1 cellular context compared by ENCODE assay signal in the genomic region with DNA sequence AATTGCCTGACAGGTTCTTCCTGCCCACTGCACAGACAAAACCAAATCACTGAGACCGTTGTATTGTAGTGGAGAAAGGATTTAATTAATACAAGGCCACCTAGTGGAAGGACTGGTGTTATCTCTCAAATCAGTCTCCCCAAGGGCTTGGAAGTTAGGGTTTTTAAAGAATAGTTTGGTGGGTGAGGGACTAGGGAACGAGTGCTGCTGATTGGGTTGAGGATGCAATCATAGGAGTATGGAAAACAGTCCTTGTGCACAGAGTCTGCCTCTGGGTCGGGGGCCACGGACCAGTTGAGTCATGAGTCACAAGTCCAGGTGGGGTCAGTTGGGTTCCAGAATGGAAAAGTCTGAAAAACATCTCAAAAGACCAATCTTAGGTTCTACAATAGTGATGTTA.
TF ChIP-seq lines count a peak whose summit lies in the region.

No MANE protein-coding gene starts in this region.

TF ChIP-seq in GM23338, 12 proteins besides CTCF, POLR2A, EP300 and RAD21:
- TF ChIP-seq, protein P1, sequence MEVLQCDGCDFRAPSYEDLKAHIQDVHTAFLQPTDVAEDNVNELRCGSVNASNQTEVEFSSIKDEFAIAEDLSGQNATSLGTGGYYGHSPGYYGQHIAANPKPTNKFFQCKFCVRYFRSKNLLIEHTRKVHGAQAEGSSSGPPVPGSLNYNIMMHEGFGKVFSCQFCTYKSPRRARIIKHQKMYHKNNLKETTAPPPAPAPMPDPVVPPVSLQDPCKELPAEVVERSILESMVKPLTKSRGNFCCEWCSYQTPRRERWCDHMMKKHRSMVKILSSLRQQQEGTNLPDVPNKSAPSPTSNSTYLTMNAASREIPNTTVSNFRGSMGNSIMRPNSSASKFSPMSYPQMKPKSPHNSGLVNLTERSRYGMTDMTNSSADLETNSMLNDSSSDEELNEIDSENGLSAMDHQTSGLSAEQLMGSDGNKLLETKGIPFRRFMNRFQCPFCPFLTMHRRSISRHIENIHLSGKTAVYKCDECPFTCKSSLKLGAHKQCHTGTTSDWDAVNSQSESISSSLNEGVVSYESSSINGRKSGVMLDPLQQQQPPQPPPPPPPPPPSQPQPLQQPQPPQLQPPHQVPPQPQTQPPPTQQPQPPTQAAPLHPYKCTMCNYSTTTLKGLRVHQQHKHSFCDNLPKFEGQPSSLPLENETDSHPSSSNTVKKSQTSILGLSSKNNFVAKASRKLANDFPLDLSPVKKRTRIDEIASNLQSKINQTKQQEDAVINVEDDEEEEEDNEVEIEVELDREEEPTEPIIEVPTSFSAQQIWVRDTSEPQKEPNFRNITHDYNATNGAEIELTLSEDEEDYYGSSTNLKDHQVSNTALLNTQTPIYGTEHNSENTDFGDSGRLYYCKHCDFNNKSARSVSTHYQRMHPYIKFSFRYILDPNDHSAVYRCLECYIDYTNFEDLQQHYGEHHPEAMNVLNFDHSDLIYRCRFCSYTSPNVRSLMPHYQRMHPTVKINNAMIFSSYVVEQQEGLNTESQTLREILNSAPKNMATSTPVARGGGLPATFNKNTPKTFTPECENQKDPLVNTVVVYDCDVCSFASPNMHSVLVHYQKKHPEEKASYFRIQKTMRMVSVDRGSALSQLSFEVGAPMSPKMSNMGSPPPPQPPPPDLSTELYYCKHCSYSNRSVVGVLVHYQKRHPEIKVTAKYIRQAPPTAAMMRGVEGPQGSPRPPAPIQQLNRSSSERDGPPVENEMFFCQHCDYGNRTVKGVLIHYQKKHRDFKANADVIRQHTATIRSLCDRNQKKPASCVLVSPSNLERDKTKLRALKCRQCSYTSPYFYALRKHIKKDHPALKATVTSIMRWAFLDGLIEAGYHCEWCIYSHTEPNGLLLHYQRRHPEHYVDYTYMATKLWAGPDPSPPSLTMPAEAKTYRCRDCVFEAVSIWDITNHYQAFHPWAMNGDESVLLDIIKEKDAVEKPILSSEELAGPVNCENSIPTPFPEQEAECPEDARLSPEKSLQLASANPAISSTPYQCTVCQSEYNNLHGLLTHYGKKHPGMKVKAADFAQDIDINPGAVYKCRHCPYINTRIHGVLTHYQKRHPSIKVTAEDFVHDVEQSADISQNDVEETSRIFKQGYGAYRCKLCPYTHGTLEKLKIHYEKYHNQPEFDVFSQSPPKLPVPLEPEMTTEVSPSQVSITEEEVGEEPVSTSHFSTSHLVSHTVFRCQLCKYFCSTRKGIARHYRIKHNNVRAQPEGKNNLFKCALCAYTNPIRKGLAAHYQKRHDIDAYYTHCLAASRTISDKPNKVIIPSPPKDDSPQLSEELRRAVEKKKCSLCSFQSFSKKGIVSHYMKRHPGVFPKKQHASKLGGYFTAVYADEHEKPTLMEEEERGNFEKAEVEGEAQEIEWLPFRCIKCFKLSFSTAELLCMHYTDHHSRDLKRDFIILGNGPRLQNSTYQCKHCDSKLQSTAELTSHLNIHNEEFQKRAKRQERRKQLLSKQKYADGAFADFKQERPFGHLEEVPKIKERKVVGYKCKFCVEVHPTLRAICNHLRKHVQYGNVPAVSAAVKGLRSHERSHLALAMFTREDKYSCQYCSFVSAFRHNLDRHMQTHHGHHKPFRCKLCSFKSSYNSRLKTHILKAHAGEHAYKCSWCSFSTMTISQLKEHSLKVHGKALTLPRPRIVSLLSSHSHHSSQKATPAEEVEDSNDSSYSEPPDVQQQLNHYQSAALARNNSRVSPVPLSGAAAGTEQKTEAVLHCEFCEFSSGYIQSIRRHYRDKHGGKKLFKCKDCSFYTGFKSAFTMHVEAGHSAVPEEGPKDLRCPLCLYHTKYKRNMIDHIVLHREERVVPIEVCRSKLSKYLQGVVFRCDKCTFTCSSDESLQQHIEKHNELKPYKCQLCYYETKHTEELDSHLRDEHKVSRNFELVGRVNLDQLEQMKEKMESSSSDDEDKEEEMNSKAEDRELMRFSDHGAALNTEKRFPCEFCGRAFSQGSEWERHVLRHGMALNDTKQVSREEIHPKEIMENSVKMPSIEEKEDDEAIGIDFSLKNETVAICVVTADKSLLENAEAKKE (CRISPR knock-in tag; IDR thresholded peaks at IDR 0.05) = no peak
- TF ChIP-seq, protein P2, sequence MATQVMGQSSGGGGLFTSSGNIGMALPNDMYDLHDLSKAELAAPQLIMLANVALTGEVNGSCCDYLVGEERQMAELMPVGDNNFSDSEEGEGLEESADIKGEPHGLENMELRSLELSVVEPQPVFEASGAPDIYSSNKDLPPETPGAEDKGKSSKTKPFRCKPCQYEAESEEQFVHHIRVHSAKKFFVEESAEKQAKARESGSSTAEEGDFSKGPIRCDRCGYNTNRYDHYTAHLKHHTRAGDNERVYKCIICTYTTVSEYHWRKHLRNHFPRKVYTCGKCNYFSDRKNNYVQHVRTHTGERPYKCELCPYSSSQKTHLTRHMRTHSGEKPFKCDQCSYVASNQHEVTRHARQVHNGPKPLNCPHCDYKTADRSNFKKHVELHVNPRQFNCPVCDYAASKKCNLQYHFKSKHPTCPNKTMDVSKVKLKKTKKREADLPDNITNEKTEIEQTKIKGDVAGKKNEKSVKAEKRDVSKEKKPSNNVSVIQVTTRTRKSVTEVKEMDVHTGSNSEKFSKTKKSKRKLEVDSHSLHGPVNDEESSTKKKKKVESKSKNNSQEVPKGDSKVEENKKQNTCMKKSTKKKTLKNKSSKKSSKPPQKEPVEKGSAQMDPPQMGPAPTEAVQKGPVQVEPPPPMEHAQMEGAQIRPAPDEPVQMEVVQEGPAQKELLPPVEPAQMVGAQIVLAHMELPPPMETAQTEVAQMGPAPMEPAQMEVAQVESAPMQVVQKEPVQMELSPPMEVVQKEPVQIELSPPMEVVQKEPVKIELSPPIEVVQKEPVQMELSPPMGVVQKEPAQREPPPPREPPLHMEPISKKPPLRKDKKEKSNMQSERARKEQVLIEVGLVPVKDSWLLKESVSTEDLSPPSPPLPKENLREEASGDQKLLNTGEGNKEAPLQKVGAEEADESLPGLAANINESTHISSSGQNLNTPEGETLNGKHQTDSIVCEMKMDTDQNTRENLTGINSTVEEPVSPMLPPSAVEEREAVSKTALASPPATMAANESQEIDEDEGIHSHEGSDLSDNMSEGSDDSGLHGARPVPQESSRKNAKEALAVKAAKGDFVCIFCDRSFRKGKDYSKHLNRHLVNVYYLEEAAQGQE (IDR thresholded peaks at IDR 0.05; ENCODE audit: unreplicated experiment) = no peak
- TF ChIP-seq EZH2 (IDR thresholded peaks at IDR 0.05; ENCODE audit: low read depth, unreplicated experiment) = no peak
- TF ChIP-seq JUNB (IDR thresholded peaks at IDR 0.05; ENCODE audit: unreplicated experiment) = no peak
- TF ChIP-seq NANOG (IDR thresholded peaks at IDR 0.05; ENCODE audit: borderline replicate concordance) = no peak
- TF ChIP-seq CREB1 (CRISPR knock-in tag; IDR thresholded peaks at IDR 0.05; ENCODE audit: low read depth) = no peak
- no peak for TF ChIP-seq ZNF114 (CRISPR knock-in tag; IDR thresholded peaks at IDR 0.05)
